8 cellular contexts compared by ENCODE assay signal in genomic region chr5:82351754-82352145, GRCh38.
DNase-seq lines count a peak whose midpoint lies in the region; ATAC-seq, FAIRE-seq and TF ChIP-seq lines count a peak whose summit lies in the region.

No MANE protein-coding gene starts in this region.

- CTCF ChIA-PET in endothelial cell of umbilical vein (lab: Charles Lee) = interaction anchor here (0.6 to 2.2 kb wide), 24 partner anchors 9 to 1360 kb away, joined by 3 to 28 read pairs (median 4); partner anchors contain the start of gene VCAN

- no TSS peak for BruUV-seq in endothelial cell of umbilical vein (replicated peaks; lab: Mats Ljungman, UMichigan)

- peaks cover 28% of the 10 kb centered on the region for H3K4me1 ChIP-seq in endothelial cell of umbilical vein (ENCODE audit: control insufficient read depth, extremely low read depth, insufficient read depth, low read length)
- no peaks in the 10 kb centered on the region for H3K4me1 ChIP-seq in mucosa of descending colon (ENCODE audit: low read depth)

- no peak overlapping the region for H3K9ac ChIP-seq in endothelial cell of umbilical vein (replicated peaks; ENCODE audit: extremely low read depth, insufficient read depth, low read length)

- no peak overlapping the region for H3K4me3 ChIP-seq in endothelial cell of umbilical vein (replicated peaks in 1 of 3; ENCODE audit: insufficient read depth in 1 of 3, low read depth in 1 of 3, low read length in 3 of 3)
- H3K4me3 ChIP-seq in mucosa of descending colon = no peak overlapping the region

- H3K27me3 Mint-ChIP-seq in activated T-cell treated with anti-CD3 and anti-CD28 coated beads, Interleukin-2, amount 50 U/mL, for 72 hours (ENCODE audit: low read depth) = no peaks in the 10 kb centered on the region
- no peaks in the 10 kb centered on the region for H3K27me3 Mint-ChIP-seq in activated naive CD8-positive, alpha-beta T cell treated with anti-CD3 and anti-CD28 coated beads, Interleukin-2, amount 50 U/mL, for 24 hours

- H3K9me3 Mint-ChIP-seq in activated T-cell treated with anti-CD3 and anti-CD28 coated beads, Interleukin-2, amount 50 U/mL, for 72 hours = no peaks in the 10 kb centered on the region
- no peaks in the 10 kb centered on the region for H3K9me3 Mint-ChIP-seq in activated naive CD8-positive, alpha-beta T cell treated with anti-CD3 and anti-CD28 coated beads, Interleukin-2, amount 50 U/mL, for 24 hours

- no peaks in the 10 kb centered on the region for H3K79me2 ChIP-seq in endothelial cell of umbilical vein (ENCODE audit: control insufficient read depth, insufficient read depth, low read length)

- H3K27ac Mint-ChIP-seq in activated T-cell treated with anti-CD3 and anti-CD28 coated beads, Interleukin-2, amount 50 U/mL, for 72 hours = no peak overlapping the region
- H3K27ac Mint-ChIP-seq in activated naive CD8-positive, alpha-beta T cell treated with anti-CD3 and anti-CD28 coated beads, Interleukin-2, amount 50 U/mL, for 24 hours = no peak overlapping the region

- DNase-seq in activated T-cell treated with anti-CD3 and anti-CD28 coated beads, Interleukin-2, amount 50 U/mL, for 72 hours = no peak
- DNase-seq in activated T-cell treated with anti-CD3 and anti-CD28 coated beads for 4 hours (no peak), RPMI7951 (ENCODE audit: low read depth) (peak; percentile 81), endothelial cell of umbilical vein (ENCODE audit: low read depth, low spot score) (peak; percentile 85), mucosa of descending colon (peak in 1 of 3 donors; percentile 36)
- DNase-seq in activated naive CD8-positive, alpha-beta T cell treated with anti-CD3 and anti-CD28 coated beads, Interleukin-2, amount 50 U/mL, for 24 hours = no peak

- no peak overlapping the region for H3K4me2 ChIP-seq in endothelial cell of umbilical vein (ENCODE audit: insufficient read depth, low read length)

- no peaks in the 10 kb centered on the region for H3K9me1 ChIP-seq in endothelial cell of umbilical vein (replicated peaks; ENCODE audit: control insufficient read depth, extremely low read depth, insufficient read depth, low read length)

- no peak for TF ChIP-seq POLR2A in endothelial cell of umbilical vein (IDR thresholded peaks at IDR 0.05; ENCODE audit: low read depth, low read length)

- FAIRE-seq in endothelial cell of umbilical vein (lab: Jason Lieb, UNC) = peak; percentile 79

- peak; percentile 45 to 51 for ATAC-seq in activated T-cell treated with anti-CD3 and anti-CD28 coated beads, Interleukin-2, amount 50 U/mL, for 72 hours (replicated peaks in 1 of 2)
- ATAC-seq in GM21825 (IDR thresholded peaks at IDR 0.05; ENCODE audit: unreplicated experiment) (peak; percentile 77), mucosa of descending colon (peak; percentile 85)
- no peak for ATAC-seq in activated naive CD8-positive, alpha-beta T cell treated with anti-CD3 and anti-CD28 coated beads, Interleukin-2, amount 50 U/mL, for 24 hours

- no peaks in the 10 kb centered on the region for H3K27me3 ChIP-seq in endothelial cell of umbilical vein (ENCODE audit: control insufficient read depth in 2 of 2, insufficient read depth in 2 of 2, low read length in 2 of 2)

- intact Hi-C loops in endothelial cell of umbilical vein (cut with micrococcal nuclease) (loop anchor here (1.0 to 5.0 kb wide), 12 partner anchors 36 to 1361 kb away; partner anchors contain the start of genes TMEM167A and XRCC4), mucosa of descending colon (cut with DNase I, micrococcal nuclease) (loop anchor here (2.0 to 10.0 kb wide), 3 partner anchors 1079 to 1213 kb away; no protein-coding TSS in a partner anchor)

- H3K36me3 ChIP-seq in KOPT-K1 (ENCODE audit: insufficient read depth, low read length) (no peaks in the 10 kb centered on the region), endothelial cell of umbilical vein (ENCODE audit: control insufficient read depth in 2 of 2, extremely low read depth in 1 of 2, insufficient read depth in 2 of 2, low read length in 2 of 2) (no peaks in the 10 kb centered on the region), mucosa of descending colon (ENCODE audit: low read depth) (no peaks in the 10 kb centered on the region)

- peak; percentile 54 to 58 for TF ChIP-seq CTCF in endothelial cell of umbilical vein (IDR thresholded peaks at IDR 0.05; ENCODE audit: extremely low read depth in 1 of 2, insufficient read depth in 1 of 2, low read depth in 1 of 2, low read length in 2 of 2)
- TF ChIP-seq CTCF in mucosa of descending colon (IDR thresholded peaks at IDR 0.05) = peak; percentile 69

- H3K4me3 Mint-ChIP-seq in activated T-cell treated with anti-CD3 and anti-CD28 coated beads, Interleukin-2, amount 50 U/mL, for 72 hours = no peak overlapping the region
- H3K4me3 Mint-ChIP-seq in activated naive CD8-positive, alpha-beta T cell treated with anti-CD3 and anti-CD28 coated beads, Interleukin-2, amount 50 U/mL, for 24 hours = no peak overlapping the region

- H3K9me3 ChIP-seq in KOPT-K1 (ENCODE audit: insufficient read depth, low read length, poor library complexity, severe bottlenecking) = no peaks in the 10 kb centered on the region
- H3K9me3 ChIP-seq in endothelial cell of umbilical vein (replicated peaks; ENCODE audit: control insufficient read depth, insufficient read depth, low read length) = no peaks in the 10 kb centered on the region
- no peaks in the 10 kb centered on the region for H3K9me3 ChIP-seq in mucosa of descending colon

- peaks cover 35% of the 10 kb centered on the region for H3K4me1 Mint-ChIP-seq in activated T-cell treated with anti-CD3 and anti-CD28 coated beads, Interleukin-2, amount 50 U/mL, for 72 hours (ENCODE audit: low read depth)
- peaks cover 5% of the 10 kb centered on the region for H3K4me1 Mint-ChIP-seq in activated naive CD8-positive, alpha-beta T cell treated with anti-CD3 and anti-CD28 coated beads, Interleukin-2, amount 50 U/mL, for 24 hours

- POLR2A ChIA-PET in endothelial cell of umbilical vein (lab: Charles Lee) = no interaction called here

- H3K27ac ChIP-seq in KOPT-K1 (ENCODE audit: low read depth, low read length, poor library complexity, severe bottlenecking) (peak overlapping the region; percentile 54), endothelial cell of umbilical vein (ENCODE audit: insufficient read depth, low read depth, low read length) (peak overlapping the region; percentile 63)

- no peak overlapping the region for H2AFZ ChIP-seq in endothelial cell of umbilical vein (ENCODE audit: low read depth, low read length)

- H3K36me3 Mint-ChIP-seq in activated T-cell treated with anti-CD3 and anti-CD28 coated beads, Interleukin-2, amount 50 U/mL, for 72 hours (ENCODE audit: insufficient read depth in 2 of 2) = no peaks in the 10 kb centered on the region
- no peaks in the 10 kb centered on the region for H3K36me3 Mint-ChIP-seq in activated naive CD8-positive, alpha-beta T cell treated with anti-CD3 and anti-CD28 coated beads, Interleukin-2, amount 50 U/mL, for 24 hours (ENCODE audit: low read depth)

- H4K20me1 ChIP-seq in endothelial cell of umbilical vein (replicated peaks; ENCODE audit: control insufficient read depth, extremely low read depth, insufficient read depth, low read length) = no peaks in the 10 kb centered on the region

- dilution Hi-C loops in endothelial cell of umbilical vein (cut with MboI; ENCODE audit: extremely low pct_ligation_motif_present, low sequenced_read_pairs) = no loop called here

TF ChIP-seq in endothelial cell of umbilical vein, 7 proteins besides CTCF, POLR2A, EP300 and RAD21:
- TF ChIP-seq POLR2AphosphoS5 (IDR thresholded peaks at IDR 0.05; ENCODE audit: insufficient read depth, low read depth, low read length) (no peak), JUN (IDR thresholded peaks at IDR 0.05; ENCODE audit: borderline replicate concordance, insufficient read depth, insufficient read length, low read depth) (no peak), EZH2 (IDR thresholded peaks at IDR 0.05; ENCODE audit: borderline replicate concordance, low read depth, low read length, severe bottlenecking) (no peak), FOS (IDR thresholded peaks at IDR 0.05; ENCODE audit: borderline replicate concordance, insufficient read depth, low read length) (no peak), MYC (IDR thresholded peaks at IDR 0.05; ENCODE audit: low read depth, low read length) (no peak), GATA2 (IDR thresholded peaks at IDR 0.05; ENCODE audit: insufficient read depth, insufficient read length, low read depth, low read length) (no peak)
- TF ChIP-seq, protein P1, sequence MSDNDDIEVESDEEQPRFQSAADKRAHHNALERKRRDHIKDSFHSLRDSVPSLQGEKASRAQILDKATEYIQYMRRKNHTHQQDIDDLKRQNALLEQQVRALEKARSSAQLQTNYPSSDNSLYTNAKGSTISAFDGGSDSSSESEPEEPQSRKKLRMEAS (IDR thresholded peaks at IDR 0.05; ENCODE audit: insufficient read depth, insufficient read length) = no peak

Comparison
In these comparisons a context has a peak if more than half of its experiments do, and no peak if none do; other contexts are left out.
1. DNase-seq: peak in RPMI7951 (single experiment) and endothelial cell of umbilical vein (single experiment); none in activated T-cell treated with anti-CD3 and anti-CD28 coated beads, Interleukin-2, amount 50 U/mL, for 72 hours (0 of 2), activated T-cell treated with anti-CD3 and anti-CD28 coated beads for 4 hours (single experiment) and activated naive CD8-positive, alpha-beta T cell treated with anti-CD3 and anti-CD28 coated beads, Interleukin-2, amount 50 U/mL, for 24 hours (single experiment).